In genomic region chr3:13857702-13858380, GRCh38 we compare ENCODE assay signal across 35 cellular contexts. TPM values are rescaled to one million over a fixed set of nuclear protein-coding genes. Genes with fewer than 3 reads are reported as not detected.
"Had no signal": no experiment of that assay in that cellular context is flagged by ENCODE, and none has a peak within 500 bp of the region (broad histone marks: within the 10 kb centered on the region; RNA-seq: fewer than 3 reads in every experiment).

No MANE protein-coding gene starts in this region.

- H3K27me3 ChIP-seq: ovary had no signal

- H3K9me3 Mint-ChIP-seq: activated T-cell treated with anti-CD3 and anti-CD28 coated beads, Interleukin-2, amount 50 U/mL, for 72 hours; nephron; stimulated activated memory B cell treated with anti-CD40 and anti-IgM and Interleukin-4, amounts not matched to agents 10 μg/mL and 1 μg/mL and 100 μg/mL, for 72 hours; T-helper 1 cell treated with Interleukin-12 subunit alpha and Interleukin-12 subunit beta and Interleukin-4 antibody, amounts not matched to agents 30 μg/mL and 1 μg/mL, for 36 hours had no signal

- H3K27ac ChIP-seq: cardiac muscle cell, coronary artery, dorsolateral prefrontal cortex, heart right ventricle, neutrophil, ovary, prostate gland, skin epidermis, stomach, tibial nerve, VCaP had no signal

- DNase-seq: activated CD4-positive, alpha-beta T cell treated with anti-CD3 and anti-CD28 coated beads for 4 hours; activated CD4-positive, alpha-beta T cell treated with anti-CD3 and anti-CD28 coated beads, Interleukin-2, amount 50 U/mL, for 4 hours; activated effector memory CD4-positive, alpha-beta T cell treated with Interleukin-2 at 50 U/mL for 16 hours; activated naive CD4-positive, alpha-beta T cell treated with Interleukin-2 at 50 U/mL for 16 hours; activated T-cell treated with anti-CD3 and anti-CD28 coated beads for 4 hours; activated T-cell treated with anti-CD3 and anti-CD28 coated beads, Interleukin-2, amount 50 U/mL, for 72 hours; anterior cingulate cortex; cerebellar nuclear complex; dorsolateral prefrontal cortex; effector memory CD4-positive, alpha-beta T cell; foreskin fibroblast; heart right ventricle; left cardiac atrium; left ventricle myocardium superior; ovary; retina; stimulated activated CD4-positive, alpha-beta T cell treated with anti-CD3 and anti-CD28 coated beads, Interleukin-4, amount 100 ng/mL, for 4 hours; stimulated activated CD8-positive, alpha-beta memory T cell treated with anti-CD3 and anti-CD28 coated beads, Interleukin-4, amount 100 ng/mL, for 48 hours; stomach; T-helper 9 cell had no signal

- H3K27me3 Mint-ChIP-seq: activated naive CD8-positive, alpha-beta T cell had no signal

- H3K36me3 Mint-ChIP-seq: stimulated activated memory B cell treated with anti-CD40 and anti-IgM and Interleukin-4, amounts not matched to agents 10 μg/mL and 1 μg/mL and 100 μg/mL, for 72 hours had no signal

- ATAC-seq: activated T-cell treated with anti-CD3 and anti-CD28 coated beads, Interleukin-2, amount 50 U/mL, for 72 hours; heart right ventricle; left cardiac atrium; left ventricle myocardium superior; sciatic nerve; stimulated activated memory B cell treated with anti-CD40 and anti-IgM and Interleukin-4, amounts not matched to agents 10 μg/mL and 1 μg/mL and 100 μg/mL, for 72 hours had no signal

- H3K4me3 ChIP-seq: cardiac muscle cell, coronary artery, dorsolateral prefrontal cortex, heart right ventricle, ovary, prostate gland, skin epidermis, stomach, tibial nerve had no signal

- H3K27ac Mint-ChIP-seq: activated naive CD8-positive, alpha-beta T cell; activated T-cell treated with anti-CD3 and anti-CD28 coated beads, Interleukin-2, amount 50 U/mL, for 72 hours; nephron; stimulated activated memory B cell treated with anti-CD40 and anti-IgM and Interleukin-4, amounts not matched to agents 10 μg/mL and 1 μg/mL and 100 μg/mL, for 72 hours; T-helper 1 cell treated with Interleukin-12 subunit alpha and Interleukin-12 subunit beta and Interleukin-4 antibody, amounts not matched to agents 30 μg/mL and 1 μg/mL, for 36 hours had no signal

- H3K9me3 ChIP-seq: heart right ventricle, neutrophil, ovary, prostate gland, stomach, tibial nerve had no signal

- H3K36me3 ChIP-seq: cardiac muscle cell, heart right ventricle, neutrophil, ovary, prostate gland, stomach, tibial nerve had no signal

- H3K4me1 ChIP-seq: heart right ventricle, prostate gland, stomach, tibial nerve had no signal

- H3K4me3 Mint-ChIP-seq: activated naive CD8-positive, alpha-beta T cell; activated T-cell treated with anti-CD3 and anti-CD28 coated beads, Interleukin-2, amount 50 U/mL, for 72 hours; nephron; stimulated activated memory B cell treated with anti-CD40 and anti-IgM and Interleukin-4, amounts not matched to agents 10 μg/mL and 1 μg/mL and 100 μg/mL, for 72 hours; T-helper 1 cell treated with Interleukin-12 subunit alpha and Interleukin-12 subunit beta and Interleukin-4 antibody, amounts not matched to agents 30 μg/mL and 1 μg/mL, for 36 hours had no signal

- FAIRE-seq: TTC549 had no signal

- H3K4me1 Mint-ChIP-seq: nephron; stimulated activated memory B cell treated with anti-CD40 and anti-IgM and Interleukin-4, amounts not matched to agents 10 μg/mL and 1 μg/mL and 100 μg/mL, for 72 hours had no signal

RNA-seq across cellular contexts. Expression of gene WNT7A, which starts 22.0 kb away (rescaled TPM):
- total RNA-seq: cardiac muscle cell, heart right ventricle, left cardiac atrium, left ventricle myocardium superior, lung microvascular endothelial cell, sciatic nerve, stomach, urinary bladder had no signal
- polyA plus RNA-seq: cardiac muscle cell, heart right ventricle, ovary had no signal
